9 cellular contexts compared by ENCODE assay signal in genomic region chr7:106768324-106768751, GRCh38.
DNase-seq lines count a peak whose midpoint lies in the region; ATAC-seq, FAIRE-seq and TF ChIP-seq lines count a peak whose summit lies in the region.
"Had no signal": no experiment of that assay in that cellular context is flagged by ENCODE, and none has a peak within 500 bp of the region (broad histone marks: within the 10 kb centered on the region; RNA-seq: fewer than 3 reads in every experiment).

No MANE protein-coding gene starts in this region.

- no peak for TF ChIP-seq CTCF in HepG2 (CRISPR knock-in tag; IDR thresholded peaks at IDR 0.05)

- 17% methylated on average over 4 of the region's 4 CpGs for WGBS in HepG2 (ENCODE audit: low lambda C conversion rate)

- H3K4me3 ChIP-seq in stomach smooth muscle (ENCODE audit: low read length in 2 of 2): peak overlapping the region; percentile 24 to 36
- no peak overlapping the region for H3K4me3 ChIP-seq in HepG2 (replicated peaks in 1 of 3; ENCODE audit: insufficient read depth in 1 of 3, low read depth in 2 of 3, low read length in 3 of 3)
- no peak overlapping the region for H3K4me3 ChIP-seq in HAP-1

- H3K9me3 Mint-ChIP-seq in activated CD8-positive, alpha-beta memory T cell treated with anti-CD3 and anti-CD28 coated beads, Interleukin-2, amount 10 ng/mL, durations not matched to agents 7 days and 5 days (ENCODE audit: low read depth): no peaks in the 10 kb centered on the region
- peaks cover 10% of the 10 kb centered on the region for H3K9me3 Mint-ChIP-seq in activated T-helper 2 cell treated with anti-CD3 and anti-CD28 coated beads, Interferon-gamma antibody, Interleukin-2, Interleukin-4, amounts not matched to agents 10 μg/mL and 5 μg/mL and 100 μg/mL, durations not matched to agents 14 hours and 24 hours and 36 hours

- no peaks in the 10 kb centered on the region for H3K27me3 Mint-ChIP-seq in activated CD8-positive, alpha-beta memory T cell treated with anti-CD3 and anti-CD28 coated beads, Interleukin-2, amount 10 ng/mL, durations not matched to agents 7 days and 5 days
- H3K27me3 Mint-ChIP-seq in activated T-helper 2 cell treated with anti-CD3 and anti-CD28 coated beads, Interferon-gamma antibody, Interleukin-2, Interleukin-4, amounts not matched to agents 10 μg/mL and 5 μg/mL and 100 μg/mL, durations not matched to agents 14 hours and 24 hours and 36 hours (ENCODE audit: low read depth): no peaks in the 10 kb centered on the region

- no peaks in the 10 kb centered on the region for H3K9me3 ChIP-seq in stomach smooth muscle (ENCODE audit: control insufficient read depth in 2 of 2, low read length in 2 of 2)
- no peaks in the 10 kb centered on the region for H3K9me3 ChIP-seq in HepG2 (ENCODE audit: low read length)
- no peaks in the 10 kb centered on the region for H3K9me3 ChIP-seq in HAP-1

- TF ChIP-seq EP300 in HepG2 (IDR thresholded peaks at IDR 0.05; ENCODE audit: low read depth in 2 of 2, low read length in 2 of 2) (no peak), HepG2 (CRISPR knock-in tag; IDR thresholded peaks at IDR 0.05; ENCODE audit: borderline replicate concordance) (no peak)

- H3K4me2 ChIP-seq in HepG2 (ENCODE audit: low read depth, low read length): no peak overlapping the region

- no TSS peak for BruUV-seq in HepG2 (replicated peaks; lab: Mats Ljungman, UMichigan)

- no peak for TF ChIP-seq POLR2A in HepG2 (IDR thresholded peaks at IDR 0.05; ENCODE audit: insufficient read depth in 1 of 2, low read depth in 2 of 2, low read length in 2 of 2)

- H3K27ac Mint-ChIP-seq in activated CD8-positive, alpha-beta memory T cell treated with anti-CD3 and anti-CD28 coated beads, Interleukin-2, amount 10 ng/mL, durations not matched to agents 7 days and 5 days: peak overlapping the region; percentile 74
- H3K27ac Mint-ChIP-seq in activated T-helper 2 cell treated with anti-CD3 and anti-CD28 coated beads, Interferon-gamma antibody, Interleukin-2, Interleukin-4, amounts not matched to agents 10 μg/mL and 5 μg/mL and 100 μg/mL, durations not matched to agents 14 hours and 24 hours and 36 hours: peak overlapping the region; percentile 69

- CTCF ChIA-PET in activated CD8-positive, alpha-beta memory T cell treated with anti-CD3 and anti-CD28 coated beads, Interleukin-2, amount 10 ng/mL, durations not matched to agents 7 days and 5 days (lab: Charles Lee): interaction anchor here (1.0 to 1.4 kb wide), 3 partner anchors 13 to 108 kb away, joined by 3 read pairs; partner anchors contain the start of gene CCDC71L
- CTCF ChIA-PET in HepG2 (lab: Yijun Ruan, JAX; ENCODE audit: low intra/inter-chr PET ratio, low total read pairs): no interaction called here

- H3K4me1 Mint-ChIP-seq in activated CD8-positive, alpha-beta memory T cell treated with anti-CD3 and anti-CD28 coated beads, Interleukin-2, amount 10 ng/mL, durations not matched to agents 7 days and 5 days: peaks cover 31% of the 10 kb centered on the region
- H3K4me1 Mint-ChIP-seq in activated T-helper 2 cell treated with anti-CD3 and anti-CD28 coated beads, Interferon-gamma antibody, Interleukin-2, Interleukin-4, amounts not matched to agents 10 μg/mL and 5 μg/mL and 100 μg/mL, durations not matched to agents 14 hours and 24 hours and 36 hours (ENCODE audit: low read depth): peaks cover 50% of the 10 kb centered on the region

- no peak overlapping the region for H3K27ac ChIP-seq in stomach smooth muscle (ENCODE audit: low read length)
- H3K27ac ChIP-seq in HepG2 (ENCODE audit: extremely low read length, insufficient read depth, low read length): no peak overlapping the region
- H3K27ac ChIP-seq: C4-2B had no signal

- H3K4me1 ChIP-seq in stomach smooth muscle (ENCODE audit: control insufficient read depth, insufficient read depth, low read length): peaks cover 3% of the 10 kb centered on the region
- H3K4me1 ChIP-seq in HepG2 (ENCODE audit: insufficient read depth, low read length): no peaks in the 10 kb centered on the region
- H3K4me1 ChIP-seq in HAP-1: no peaks in the 10 kb centered on the region

- H3K36me3 Mint-ChIP-seq in activated CD8-positive, alpha-beta memory T cell treated with anti-CD3 and anti-CD28 coated beads, Interleukin-2, amount 10 ng/mL, durations not matched to agents 7 days and 5 days: peaks cover 6% of the 10 kb centered on the region
- peaks cover 2% of the 10 kb centered on the region for H3K36me3 Mint-ChIP-seq in activated T-helper 2 cell treated with anti-CD3 and anti-CD28 coated beads, Interferon-gamma antibody, Interleukin-2, Interleukin-4, amounts not matched to agents 10 μg/mL and 5 μg/mL and 100 μg/mL, durations not matched to agents 14 hours and 24 hours and 36 hours (ENCODE audit: low read depth)

- no peaks in the 10 kb centered on the region for H3K36me3 ChIP-seq in stomach smooth muscle (ENCODE audit: control insufficient read depth in 2 of 2, insufficient read depth in 2 of 2, low read length in 2 of 2)
- no peaks in the 10 kb centered on the region for H3K36me3 ChIP-seq in HepG2 (replicated peaks in 1 of 2; ENCODE audit: control insufficient read depth in 1 of 2, insufficient read depth in 2 of 2, low read length in 2 of 2)
- H3K36me3 ChIP-seq in HAP-1 (replicated peaks): no peaks in the 10 kb centered on the region

- peak overlapping the region; percentile 64 for H3K4me3 Mint-ChIP-seq in activated CD8-positive, alpha-beta memory T cell treated with anti-CD3 and anti-CD28 coated beads, Interleukin-2, amount 10 ng/mL, durations not matched to agents 7 days and 5 days
- peak overlapping the region; percentile 44 for H3K4me3 Mint-ChIP-seq in activated T-helper 2 cell treated with anti-CD3 and anti-CD28 coated beads, Interferon-gamma antibody, Interleukin-2, Interleukin-4, amounts not matched to agents 10 μg/mL and 5 μg/mL and 100 μg/mL, durations not matched to agents 14 hours and 24 hours and 36 hours (ENCODE audit: low read depth)

- no peaks in the 10 kb centered on the region for H3K79me2 ChIP-seq in HepG2 (ENCODE audit: insufficient read depth, low read length)

- no peaks in the 10 kb centered on the region for H3K27me3 ChIP-seq in stomach smooth muscle (ENCODE audit: control insufficient read depth in 1 of 2, insufficient read depth in 2 of 2, low read length in 2 of 2)
- H3K27me3 ChIP-seq in HepG2 (ENCODE audit: control insufficient read depth in 1 of 2, insufficient read depth in 2 of 2, low read length in 2 of 2): peaks cover 0 to 5% of the 10 kb centered on the region in 2 experiments; a peak in 1 of 5 replicates
- no peaks in the 10 kb centered on the region for H3K27me3 ChIP-seq in HAP-1 (ENCODE audit: low read depth)

- no peak for DNase-seq in activated CD8-positive, alpha-beta memory T cell treated with anti-CD3 and anti-CD28 coated beads, Interleukin-2, amount 10 ng/mL, durations not matched to agents 7 days and 5 days
- DNase-seq in activated CD8-positive, alpha-beta memory T cell treated with anti-CD3 and anti-CD28 coated beads, Interleukin-2, amount 50 U/mL, for 48 hours: no peak
- no peak for DNase-seq in activated T-helper 2 cell treated with anti-CD3 and anti-CD28 coated beads, Interferon-gamma antibody, Interleukin-2, Interleukin-4, amounts not matched to agents 10 μg/mL and 5 μg/mL and 100 μg/mL, durations not matched to agents 14 hours and 24 hours and 36 hours (ENCODE audit: low spot score)
- DNase-seq in foreskin melanocyte (no peak), HepG2 (ENCODE audit: low spot score) (no peak), HAP-1 (ENCODE audit: low spot score in 2 of 2) (no peak)

- TF ChIP-seq RAD21 in HepG2 (CRISPR knock-in tag; IDR thresholded peaks at IDR 0.05): no peak

- no peaks in the 10 kb centered on the region for H4K20me1 ChIP-seq in HepG2 (ENCODE audit: insufficient read depth, low read length)

- intact Hi-C loops in activated T-helper 2 cell treated with anti-CD3 and anti-CD28 coated beads, Interferon-gamma antibody, Interleukin-2, Interleukin-4, amounts not matched to agents 10 μg/mL and 5 μg/mL and 100 μg/mL, durations not matched to agents 14 hours and 24 hours and 36 hours (cut with micrococcal nuclease): loop anchor here (5.0 kb wide), 2 partner anchors 36 to 421 kb away; no protein-coding TSS in a partner anchor
- intact Hi-C loops in HepG2 (cut with micrococcal nuclease; ENCODE audit: unreplicated experiment): no loop called here

- no peak overlapping the region for H2AFZ ChIP-seq in HepG2 (ENCODE audit: low read length)

- H3K9ac ChIP-seq in stomach smooth muscle (ENCODE audit: low read length in 2 of 2): no peak overlapping the region
- H3K9ac ChIP-seq in HepG2 (ENCODE audit: insufficient read depth, low read depth, low read length): no peak overlapping the region

- POLR2A ChIA-PET in HepG2 (lab: Yijun Ruan, JAX): no interaction called here

- FAIRE-seq in HepG2 (lab: Jason Lieb, UNC): no peak

- ATAC-seq in activated CD8-positive, alpha-beta memory T cell treated with anti-CD3 and anti-CD28 coated beads, Interleukin-2, amount 10 ng/mL, durations not matched to agents 7 days and 5 days: peak; percentile 42
- ATAC-seq in HG03039 (IDR thresholded peaks at IDR 0.05; ENCODE audit: unreplicated experiment) (peak; percentile 56), HepG2 (no peak)

- in situ Hi-C loops in HepG2 (cut with HindIII; ENCODE audit: extremely low pct_ligation_motif_present, low pct_unique_long_range_greater_than_20kb) (no loop called here), HAP-1 (cut with MboI; ENCODE audit: low sequenced_read_pairs) (no loop called here)

TF ChIP-seq in HepG2, 621 proteins besides CTCF, POLR2A, EP300 and RAD21:
- TF ChIP-seq MATR3 (CRISPR knock-in tag; IDR thresholded peaks at IDR 0.05) (no peak), SIX4 (CRISPR knock-in tag; IDR thresholded peaks at IDR 0.05) (no peak), TGIF2 (CRISPR knock-in tag; IDR thresholded peaks at IDR 0.05) (no peak), ZNF235 (CRISPR knock-in tag; IDR thresholded peaks at IDR 0.05; ENCODE audit: borderline replicate concordance) (no peak), THAP11 (CRISPR knock-in tag; IDR thresholded peaks at IDR 0.05) (no peak), ZNF777 (CRISPR knock-in tag; IDR thresholded peaks at IDR 0.05) (no peak), HCFC1 (IDR thresholded peaks at IDR 0.05; ENCODE audit: low read depth, low read length) (no peak), ZSCAN22 (CRISPR knock-in tag; IDR thresholded peaks at IDR 0.05) (no peak), GFI1 (CRISPR knock-in tag; IDR thresholded peaks at IDR 0.05; ENCODE audit: borderline replicate concordance) (no peak), SMARCC2 (IDR thresholded peaks at IDR 0.05) (no peak), SP1 (IDR thresholded peaks at IDR 0.05) (no peak), SP1 (CRISPR knock-in tag; IDR thresholded peaks at IDR 0.05) (no peak), KMT2B (CRISPR knock-in tag; IDR thresholded peaks at IDR 0.05) (no peak)

Comparison
In these comparisons a context has a peak if more than half of its experiments do, and no peak if none do; other contexts are left out.
1. H3K4me3 ChIP-seq: peak in stomach smooth muscle (2 of 2); none in HepG2 (0 of 3) and HAP-1 (single experiment).